8 cellular contexts compared by ENCODE assay signal in genomic region chr10:119209050-119209735, GRCh38. TPM values are rescaled to one million over a fixed set of nuclear protein-coding genes. Genes with fewer than 3 reads are reported as not detected.
A peak's percentile ranks its signal among the peaks of the same experiment; 100 is the strongest.
DNase-seq lines count a peak whose midpoint lies in the region; ATAC-seq and TF ChIP-seq lines count a peak whose summit lies in the region.

No MANE protein-coding gene starts in this region.

- no peaks in the 10 kb centered on the region for H3K27me3 ChIP-seq in osteoblast (ENCODE audit: insufficient read depth, low read length)

- ATAC-seq in activated naive CD4-positive, alpha-beta T cell treated with anti-CD3 and anti-CD28 coated beads, Interleukin-2, amount 50 U/mL, for 72 hours, result peak; percentile 53 to 54
- ATAC-seq in GM21360 (IDR thresholded peaks at IDR 0.05; ENCODE audit: unreplicated experiment), result no peak

- H3K9me3 ChIP-seq in osteoblast (ENCODE audit: low read depth, low read length), result no peaks in the 10 kb centered on the region

- H3K4me3 Mint-ChIP-seq in glutamatergic neuron (ENCODE audit: unreplicated experiment), result peak overlapping the region; percentile 99
- H3K4me3 Mint-ChIP-seq in type B pancreatic cell, result peak overlapping the region; percentile 92

- H3K27me3 Mint-ChIP-seq in glutamatergic neuron (ENCODE audit: unreplicated experiment) (peaks cover 14% of the 10 kb centered on the region), type B pancreatic cell (peaks cover 12% of the 10 kb centered on the region)

- peaks cover 4% of the 10 kb centered on the region for H3K79me2 ChIP-seq in osteoblast (ENCODE audit: insufficient read depth, low read length)

- H3K4me1 Mint-ChIP-seq in glutamatergic neuron (ENCODE audit: low read depth, unreplicated experiment) (peaks cover 30% of the 10 kb centered on the region), type B pancreatic cell (ENCODE audit: unreplicated experiment) (peaks cover 51% of the 10 kb centered on the region)

- peak; percentile 72 for TF ChIP-seq CTCF in GM13976 (IDR thresholded peaks at IDR 0.05; ENCODE audit: borderline replicate concordance, control extremely low read depth, extremely low read depth, insufficient read depth, missing control alignments)
- peak; percentile 88 for TF ChIP-seq CTCF in glutamatergic neuron (IDR thresholded peaks at IDR 0.05; ENCODE audit: partially characterized antibody, unreplicated experiment)
- TF ChIP-seq CTCF in osteoblast (IDR thresholded peaks at IDR 0.05; ENCODE audit: extremely low read depth, low read depth, low read length), result peak; percentile 91
- peak; percentile 88 for TF ChIP-seq CTCF in type B pancreatic cell (conservative IDR thresholded peaks at IDR 0.05)

- peak overlapping the region; percentile 52 for H3K27ac ChIP-seq in osteoblast (ENCODE audit: low read depth, low read length)

- H3K27ac Mint-ChIP-seq in activated naive CD4-positive, alpha-beta T cell treated with anti-CD3 and anti-CD28 coated beads, Interleukin-2, amount 50 U/mL, for 72 hours, result peak overlapping the region; percentile 90 to 92
- H3K27ac Mint-ChIP-seq in glutamatergic neuron (ENCODE audit: unreplicated experiment) (peak overlapping the region; percentile 98), type B pancreatic cell (peak overlapping the region; percentile 54)

- peak overlapping the region; percentile 84 for H3K4me3 ChIP-seq in osteoblast (ENCODE audit: insufficient read depth, low read length)

- H3K36me3 ChIP-seq in osteoblast (ENCODE audit: insufficient read depth, low read length), result no peaks in the 10 kb centered on the region

- peaks cover 14 to 16% of the 10 kb centered on the region in 2 donors for H3K36me3 Mint-ChIP-seq in activated naive CD4-positive, alpha-beta T cell treated with anti-CD3 and anti-CD28 coated beads, Interleukin-2, amount 50 U/mL, for 72 hours
- H3K36me3 Mint-ChIP-seq in glutamatergic neuron (ENCODE audit: unreplicated experiment) (no peaks in the 10 kb centered on the region), type B pancreatic cell (no peaks in the 10 kb centered on the region)

- no peaks in the 10 kb centered on the region for H3K9me3 Mint-ChIP-seq in activated naive CD4-positive, alpha-beta T cell treated with anti-CD3 and anti-CD28 coated beads, Interleukin-2, amount 50 U/mL, for 72 hours
- H3K9me3 Mint-ChIP-seq in glutamatergic neuron (ENCODE audit: unreplicated experiment) (peaks cover 15% of the 10 kb centered on the region), type B pancreatic cell (no peaks in the 10 kb centered on the region)

- in situ Hi-C loops in ACHN (cut with HindIII; ENCODE audit: low pct_ligation_motif_present, low pct_unique_long_range_greater_than_20kb, low sequenced_read_pairs), result loop anchor here (25.0 kb wide), 1 partner anchor 203 kb away; no protein-coding TSS in a partner anchor
- in situ Hi-C loops in GM13976 (cut with MboI; ENCODE audit: low sequenced_read_pairs, unreplicated experiment), result no loop called here

- peak overlapping the region; percentile 81 for H2AFZ ChIP-seq in osteoblast (ENCODE audit: low read length)

- DNase-seq in ACHN, result peak; percentile 71
- DNase-seq in GM13976 (ENCODE audit: low spot score), result no peak
- DNase-seq in SHP77 (lab: John Stamatoyannopoulos, UW), result peak; percentile 57 to 60
- DNase-seq in activated naive CD4-positive, alpha-beta T cell treated with anti-CD3 and anti-CD28 coated beads, Interleukin-2, amount 50 U/mL, for 72 hours (ENCODE audit: low spot score in 2 of 2), result peak in 1 of 2 donors; percentile 62
- DNase-seq in glutamatergic neuron, result peak; percentile 83
- DNase-seq in osteoblast (ENCODE audit: insufficient read length, low spot score, missing footprints), result peak; percentile 88
- peak; percentile 77 for DNase-seq in type B pancreatic cell (ENCODE audit: extremely low spot score, unreplicated experiment)

- H4K20me1 ChIP-seq in osteoblast (ENCODE audit: insufficient read depth, low read length), result no peaks in the 10 kb centered on the region

- H3K4me1 ChIP-seq in osteoblast (ENCODE audit: insufficient read depth, low read length), result peaks cover 40% of the 10 kb centered on the region

- H3K4me2 ChIP-seq in osteoblast (ENCODE audit: insufficient read depth, low read length), result peak overlapping the region; percentile 91

RNA-seq across cellular contexts. Expression of gene GRK5, which starts 1.8 kb away (rescaled TPM):
- total RNA-seq in activated naive CD4-positive, alpha-beta T cell treated with anti-CD3 and anti-CD28 coated beads, Interleukin-2, amount 50 U/mL, for 72 hours, result 10 to 100 TPM; 21.2 to 34.5 TPM
- total RNA-seq in glutamatergic neuron (ENCODE audit: unreplicated experiment), result 77.6 TPM
- total RNA-seq in osteoblast, result 1.5 and 1.8 TPM in 2 replicates
- 10.8 and 24.8 TPM in 2 replicates for total RNA-seq in type B pancreatic cell (ENCODE audit: low replicate concordance)

RNA-seq across cellular contexts. Expression of gene PRDX3, which starts 30.6 kb away (rescaled TPM):
- total RNA-seq in activated naive CD4-positive, alpha-beta T cell treated with anti-CD3 and anti-CD28 coated beads, Interleukin-2, amount 50 U/mL, for 72 hours, result 100 to 1,000 TPM; 222 to 246 TPM
- 103 TPM for total RNA-seq in glutamatergic neuron (ENCODE audit: unreplicated experiment)
- 119 and 128 TPM in 2 replicates for total RNA-seq in osteoblast
- total RNA-seq in type B pancreatic cell (ENCODE audit: low replicate concordance), result 95.0 and 126 TPM in 2 replicates

RNA-seq across cellular contexts. Expression of gene SFXN4, which starts 43.7 kb away (rescaled TPM):
- 10 to 100 TPM; 36.4 to 40.2 TPM for total RNA-seq in activated naive CD4-positive, alpha-beta T cell treated with anti-CD3 and anti-CD28 coated beads, Interleukin-2, amount 50 U/mL, for 72 hours
- total RNA-seq in glutamatergic neuron (ENCODE audit: unreplicated experiment) (12.2 TPM), osteoblast (11.2 and 13.0 TPM in 2 replicates), type B pancreatic cell (ENCODE audit: low replicate concordance) (26.8 and 40.8 TPM in 2 replicates)
